Comparison of ENCODE assay signal across 11 cellular contexts in the genomic region with DNA sequence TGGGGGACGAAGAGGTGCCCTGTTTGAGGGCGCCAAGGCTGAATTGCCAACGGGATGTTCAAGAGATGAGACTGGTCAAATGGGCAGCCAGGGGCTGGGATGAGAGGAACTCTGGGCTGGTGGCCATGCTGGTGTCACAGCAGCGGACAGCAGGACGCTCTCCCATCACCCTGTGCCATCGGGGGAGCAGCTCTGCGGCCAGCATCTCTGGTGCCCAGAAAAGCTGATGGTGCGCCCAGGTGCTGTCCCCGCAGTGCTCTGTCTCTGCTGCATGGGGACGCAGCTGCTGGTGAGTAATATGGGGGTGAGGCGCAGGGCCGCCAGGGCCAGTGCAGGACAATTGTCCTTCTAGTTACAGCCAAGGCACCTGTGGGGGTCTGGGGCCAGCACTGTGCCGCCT. TPM values are rescaled to one million over a fixed set of nuclear protein-coding genes. Genes with fewer than 3 reads are reported as not detected.
"Had no signal": no experiment of that assay in that cellular context is flagged by ENCODE, and none has a peak within 500 bp of the region (broad histone marks: within the 10 kb centered on the region; RNA-seq: fewer than 3 reads in every experiment).

No MANE protein-coding gene starts in this region.

- H2AFZ ChIP-seq: GM23338 had no signal

- H3K36me3 ChIP-seq: HAP-1 had no signal

- H3K4me2 ChIP-seq: GM23338, KMS-11 had no signal

- H3K4me1 ChIP-seq: HAP-1 had no signal

- H3K27ac ChIP-seq: KMS-11 had no signal

- H3K9ac ChIP-seq: KMS-11 had no signal

- FAIRE-seq: HepG2 had no signal

- H3K9me3 ChIP-seq: HAP-1 had no signal

- ATAC-seq: GM23338, HCT116, HepG2 had no signal

- DNase-seq: H7, HFFc6, KBM-7 had no signal

- H3K9me3 Mint-ChIP-seq: GM23338, HFFc6 had no signal

- H3K4me3 ChIP-seq: GM23338, HAP-1 had no signal

- H3K4me3 Mint-ChIP-seq: GM23338, HFFc6 had no signal

- H3K36me3 Mint-ChIP-seq: IgD-negative memory B cell had no signal

- H3K27ac Mint-ChIP-seq: GM23338, HFFc6, IgD-negative memory B cell had no signal

RNA-seq across cellular contexts. Expression of a gene that starts 4.9 kb away (rescaled TPM):
- total RNA-seq: H4, HFFc6, HT-29 had no signal
- polyA plus RNA-seq: HepG2, IgD-negative memory B cell had no signal
